20 cellular contexts compared by ENCODE assay signal in genomic region chr22:45233827-45234226, GRCh38. TPM values are rescaled to one million over a fixed set of nuclear protein-coding genes. Genes with fewer than 3 reads are reported as not detected.
"Had no signal": no experiment of that assay in that cellular context is flagged by ENCODE, and none has a peak within 500 bp of the region (broad histone marks: within the 10 kb centered on the region; RNA-seq: fewer than 3 reads in every experiment).

No MANE protein-coding gene starts in this region.

- H3K27me3 ChIP-seq: breast epithelium, esophagus squamous epithelium, right atrium auricular region, uterus had no signal

- ATAC-seq: activated CD8-positive, alpha-beta T cell treated with anti-CD3 and anti-CD28 coated beads for 36 hours; left cardiac atrium had no signal

- H3K9me3 ChIP-seq: breast epithelium, esophagus squamous epithelium, right atrium auricular region, uterus had no signal

- H3K4me3 ChIP-seq: breast epithelium, esophagus squamous epithelium, lung, right atrium auricular region, smooth muscle cell, uterus had no signal

- H3K4me1 ChIP-seq: uterus had no signal

- H3K27ac ChIP-seq: right atrium auricular region, uterus had no signal

- H3K4me2 ChIP-seq: smooth muscle cell had no signal

- H3K27me3 Mint-ChIP-seq: activated CD8-positive, alpha-beta T cell treated with anti-CD3 and anti-CD28 coated beads for 36 hours; stimulated activated naive CD8-positive, alpha-beta T cell treated with anti-CD3 and anti-CD28 coated beads, Interleukin-15, Interleukin-2, amounts not matched to agents 100 ng/mL and 50 ng/mL, for 24 hours had no signal

- DNase-seq: activated CD8-positive, alpha-beta memory T cell treated with anti-CD3 and anti-CD28 coated beads, Interleukin-2, amount 50 U/mL, for 4 hours; activated CD8-positive, alpha-beta T cell treated with anti-CD3 and anti-CD28 coated beads for 36 hours; activated naive CD4-positive, alpha-beta T cell; esophagus squamous epithelium; foreskin fibroblast; glutamatergic neuron; immature natural killer cell; left cardiac atrium; midbrain; stimulated activated CD4-positive, alpha-beta T cell treated with anti-CD3 and anti-CD28 coated beads, Interleukin-1b, Interleukin-23, amount 100 ng/mL, for 48 hours; T-helper 9 cell; uterus had no signal

- H3K36me3 ChIP-seq: breast epithelium, right atrium auricular region, uterus had no signal

- H3K4me3 Mint-ChIP-seq: activated CD8-positive, alpha-beta T cell treated with anti-CD3 and anti-CD28 coated beads for 36 hours; activated T-helper 1 cell treated with anti-CD3 and anti-CD28 coated beads, Interleukin-12 subunit alpha, Interleukin-12 subunit beta, Interleukin-2, Interleukin-4 antibody, amounts not matched to agents 30 ng/mL and 10 ng/mL and 1 ng/mL, durations not matched to agents 14 hours and 24 hours and 36 hours; stimulated activated naive CD8-positive, alpha-beta T cell treated with anti-CD3 and anti-CD28 coated beads, Interleukin-15, Interleukin-2, amounts not matched to agents 100 ng/mL and 50 ng/mL, for 24 hours had no signal

- H3K27ac Mint-ChIP-seq: activated CD8-positive, alpha-beta T cell treated with anti-CD3 and anti-CD28 coated beads for 36 hours; activated T-helper 1 cell treated with anti-CD3 and anti-CD28 coated beads, Interleukin-12 subunit alpha, Interleukin-12 subunit beta, Interleukin-2, Interleukin-4 antibody, amounts not matched to agents 30 ng/mL and 10 ng/mL and 1 ng/mL, durations not matched to agents 14 hours and 24 hours and 36 hours; stimulated activated naive CD8-positive, alpha-beta T cell treated with anti-CD3 and anti-CD28 coated beads, Interleukin-15, Interleukin-2, amounts not matched to agents 100 ng/mL and 50 ng/mL, for 24 hours had no signal

- H3K9me3 Mint-ChIP-seq: activated CD8-positive, alpha-beta T cell treated with anti-CD3 and anti-CD28 coated beads for 36 hours; activated T-helper 1 cell treated with anti-CD3 and anti-CD28 coated beads, Interleukin-12 subunit alpha, Interleukin-12 subunit beta, Interleukin-2, Interleukin-4 antibody, amounts not matched to agents 30 ng/mL and 10 ng/mL and 1 ng/mL, durations not matched to agents 14 hours and 24 hours and 36 hours; immature natural killer cell; stimulated activated naive CD8-positive, alpha-beta T cell treated with anti-CD3 and anti-CD28 coated beads, Interleukin-15, Interleukin-2, amounts not matched to agents 100 ng/mL and 50 ng/mL, for 24 hours had no signal

RNA-seq across cellular contexts. Expression of gene UPK3A, which starts 50.9 kb away (rescaled TPM):
- total RNA-seq: activated CD8-positive, alpha-beta T cell treated with anti-CD3 and anti-CD28 coated beads for 36 hours; activated T-helper 1 cell treated with anti-CD3 and anti-CD28 coated beads, Interleukin-12 subunit alpha, Interleukin-12 subunit beta, Interleukin-2, Interleukin-4 antibody, amounts not matched to agents 30 ng/mL and 10 ng/mL and 1 ng/mL, durations not matched to agents 14 hours and 24 hours and 36 hours; aorta; breast epithelium; chondrocyte; esophagus squamous epithelium; lung; right atrium auricular region; smooth muscle cell; uterus had no signal
